12 cellular contexts compared by ENCODE assay signal in genomic region chr14:68665116-68665515, GRCh38.
DNase-seq lines count a peak whose midpoint lies in the region; ATAC-seq, FAIRE-seq and TF ChIP-seq lines count a peak whose summit lies in the region.
"Had no signal": no experiment of that assay in that cellular context is flagged by ENCODE, and none has a peak within 500 bp of the region (broad histone marks: within the 10 kb centered on the region; RNA-seq: fewer than 3 reads in every experiment).

No MANE protein-coding gene starts in this region.

- whole genome bisulfite sequencing in adrenal gland, 4 donors: 23 to 39% (median 33%) methylated on average over 4 of the region's 4 CpGs

- no peaks in the 10 kb centered on the region for H3K36me3 ChIP-seq in adrenal gland (replicated peaks in 1 of 2)

- TF ChIP-seq POLR2A in adrenal gland (IDR thresholded peaks at IDR 0.05): no peak

- no peaks in the 10 kb centered on the region for H3K9me3 ChIP-seq in adrenal gland (replicated peaks in 1 of 3)

- POLR2A ChIA-PET in HEK293T (lab: Yijun Ruan, JAX): interaction anchor here (1.2 kb wide), 1 partner anchor 24 kb away, joined by 3 read pairs; no protein-coding TSS in a partner anchor

- FAIRE-seq in HTR-8/SVneo (lab: Jason Lieb, UNC): no peak
- FAIRE-seq: frontal cortex had no signal

- no peak overlapping the region for H3K4me3 ChIP-seq in adrenal gland

- H3K27me3 ChIP-seq in adrenal gland: no peaks in the 10 kb centered on the region

- peak overlapping the region; percentile 1 to 7 for H3K4me3 Mint-ChIP-seq in stimulated activated naive B cell treated with anti-CD40 and anti-IgM and Interleukin-4, amounts not matched to agents 10 μg/mL and 1 μg/mL and 100 μg/mL, for 72 hours

- no peak for ATAC-seq in stimulated activated naive B cell treated with anti-CD40 and anti-IgM and Interleukin-4, amounts not matched to agents 10 μg/mL and 1 μg/mL and 100 μg/mL, for 72 hours (replicated peaks)
- ATAC-seq in HG02678 (IDR thresholded peaks at IDR 0.05; ENCODE audit: unreplicated experiment): no peak

- H3K27ac Mint-ChIP-seq in stimulated activated naive B cell treated with anti-CD40 and anti-IgM and Interleukin-4, amounts not matched to agents 10 μg/mL and 1 μg/mL and 100 μg/mL, for 72 hours: peak overlapping the region; percentile 89

- peaks cover 0 to 3% of the 10 kb centered on the region in 2 donors for H3K9me3 Mint-ChIP-seq in stimulated activated naive B cell treated with anti-CD40 and anti-IgM and Interleukin-4, amounts not matched to agents 10 μg/mL and 1 μg/mL and 100 μg/mL, for 72 hours

- peaks cover 17 to 26% of the 10 kb centered on the region in 2 donors for H3K36me3 Mint-ChIP-seq in stimulated activated naive B cell treated with anti-CD40 and anti-IgM and Interleukin-4, amounts not matched to agents 10 μg/mL and 1 μg/mL and 100 μg/mL, for 72 hours

- DNase-seq in HTR-8/SVneo (ENCODE audit: insufficient read length, low spot score) (peak; percentile 69), adrenal gland (peak in 4 of 7 donors; percentile 28 to 52 (median 38)), islet precursor cell (peak; percentile 27), NK-92 (lab: John Stamatoyannopoulos, UW; ENCODE audit: unreplicated experiment) (no peak), HEK293T (ENCODE audit: extremely low spot score) (no peak)
- no peak for DNase-seq in stimulated activated naive B cell treated with anti-CD40 and anti-IgM and Interleukin-4, amounts not matched to agents 10 μg/mL and 1 μg/mL and 100 μg/mL, for 72 hours
- DNase-seq: DMS 273 treated with DMSO at 0.1 percent for 48 hours; NCI-H1092 treated with DMSO at 0.1 percent for 48 hours; stimulated activated naive CD4-positive, alpha-beta T cell treated with Interleukin-2 at 50 U/mL for 16 hours; SW 1271 had no signal

- H3K4me1 Mint-ChIP-seq in stimulated activated naive B cell treated with anti-CD40 and anti-IgM and Interleukin-4, amounts not matched to agents 10 μg/mL and 1 μg/mL and 100 μg/mL, for 72 hours: peaks cover 55 to 82% of the 10 kb centered on the region in 2 donors

- intact Hi-C loops in adrenal gland (cut with DNase I): no loop called here

- H3K27me3 Mint-ChIP-seq in stimulated activated naive B cell treated with anti-CD40 and anti-IgM and Interleukin-4, amounts not matched to agents 10 μg/mL and 1 μg/mL and 100 μg/mL, for 72 hours: no peaks in the 10 kb centered on the region

- CTCF ChIA-PET in HEK293T (lab: Yijun Ruan, JAX): interaction anchor here (1.4 kb wide), 1 partner anchor 55 kb away, joined by 3 read pairs; no protein-coding TSS in a partner anchor

- peak in 1 of 6 experiments; percentile 14 for TF ChIP-seq CTCF in adrenal gland (IDR thresholded peaks at IDR 0.05)

- peaks cover 0 to 49% of the 10 kb centered on the region in 2 donors for H3K4me1 ChIP-seq in adrenal gland (replicated peaks in 1 of 2)

- H3K27ac ChIP-seq in adrenal gland: peak overlapping the region in 3 of 5 donors; percentile 3 to 53 (median 46)

TF ChIP-seq in HEK293T, 16 proteins besides CTCF, POLR2A, EP300 and RAD21:
- no peak for TF ChIP-seq FOXM1 (IDR thresholded peaks at IDR 0.05; ENCODE audit: borderline replicate concordance)
- no peak for TF ChIP-seq BHLHE40 (IDR thresholded peaks at IDR 0.05; ENCODE audit: borderline replicate concordance)
- TF ChIP-seq ZNF384 (IDR thresholded peaks at IDR 0.05): no peak
- TF ChIP-seq PKNOX1 (IDR thresholded peaks at IDR 0.05): no peak

Comparison
In these comparisons a context has a peak if more than half of its experiments do, and no peak if none do; other contexts are left out.
1. DNase-seq: peak in HTR-8/SVneo (single experiment), adrenal gland (4 of 7) and islet precursor cell (single experiment); none in stimulated activated naive B cell treated with anti-CD40 and anti-IgM and Interleukin-4, amounts not matched to agents 10 μg/mL and 1 μg/mL and 100 μg/mL, for 72 hours (single experiment), NK-92 (single experiment) and HEK293T (single experiment).